ENCODE assay signal across 22 cellular contexts in genomic region chr9:34027845-34028574, GRCh38.
"Had no signal": no experiment of that assay in that cellular context is flagged by ENCODE, and none has a peak within 500 bp of the region (broad histone marks: within the 10 kb centered on the region; RNA-seq: fewer than 3 reads in every experiment).

No MANE protein-coding gene starts in this region.

- H3K27ac ChIP-seq: adrenal gland, left lung, neutrophil, sigmoid colon, spleen, tibial nerve, uterus, VCaP had no signal

- H3K4me3 ChIP-seq: adrenal gland, heart right ventricle, left lung, mucosa of descending colon, sigmoid colon, spleen, tibial nerve, uterus had no signal

- H3K9me3 ChIP-seq: adrenal gland, heart right ventricle, left lung, mucosa of descending colon, neutrophil, sigmoid colon, spleen, tibial nerve, uterus had no signal

- ATAC-seq: activated T-cell treated with anti-CD3 and anti-CD28 coated beads, Interleukin-2, amount 50 U/mL, for 72 hours; left lung; mucosa of descending colon had no signal

- H3K36me3 ChIP-seq: adrenal gland, neutrophil, uterus had no signal

- H3K27me3 ChIP-seq: adrenal gland, heart right ventricle, left lung, neutrophil, sigmoid colon, spleen, tibial nerve, uterus had no signal

- H3K4me1 ChIP-seq: spleen, tibial nerve, uterus had no signal

- DNase-seq: activated CD4-positive, alpha-beta T cell treated with anti-CD3 and anti-CD28 coated beads for 4 hours; activated CD4-positive, alpha-beta T cell treated with anti-CD3 and anti-CD28 coated beads, Interleukin-2, amount 50 U/mL, for 4 hours; activated naive CD4-positive, alpha-beta T cell treated with anti-CD3 and anti-CD28 coated beads for 36 hours; activated naive CD8-positive, alpha-beta T cell treated with anti-CD3 and anti-CD28 coated beads for 36 hours; activated T-cell treated with anti-CD3 and anti-CD28 coated beads for 4 hours; activated T-cell treated with anti-CD3 and anti-CD28 coated beads, Interleukin-2, amount 50 U/mL, for 72 hours; aorta; caudate nucleus; heart right ventricle; left lung; mucosa of descending colon; naive B cell; nephron progenitor cell; sigmoid colon; spleen; stimulated activated naive CD4-positive, alpha-beta T cell treated with Interleukin-2 at 50 U/mL for 16 hours; T-helper 9 cell; uterus had no signal
